In the genomic region with DNA sequence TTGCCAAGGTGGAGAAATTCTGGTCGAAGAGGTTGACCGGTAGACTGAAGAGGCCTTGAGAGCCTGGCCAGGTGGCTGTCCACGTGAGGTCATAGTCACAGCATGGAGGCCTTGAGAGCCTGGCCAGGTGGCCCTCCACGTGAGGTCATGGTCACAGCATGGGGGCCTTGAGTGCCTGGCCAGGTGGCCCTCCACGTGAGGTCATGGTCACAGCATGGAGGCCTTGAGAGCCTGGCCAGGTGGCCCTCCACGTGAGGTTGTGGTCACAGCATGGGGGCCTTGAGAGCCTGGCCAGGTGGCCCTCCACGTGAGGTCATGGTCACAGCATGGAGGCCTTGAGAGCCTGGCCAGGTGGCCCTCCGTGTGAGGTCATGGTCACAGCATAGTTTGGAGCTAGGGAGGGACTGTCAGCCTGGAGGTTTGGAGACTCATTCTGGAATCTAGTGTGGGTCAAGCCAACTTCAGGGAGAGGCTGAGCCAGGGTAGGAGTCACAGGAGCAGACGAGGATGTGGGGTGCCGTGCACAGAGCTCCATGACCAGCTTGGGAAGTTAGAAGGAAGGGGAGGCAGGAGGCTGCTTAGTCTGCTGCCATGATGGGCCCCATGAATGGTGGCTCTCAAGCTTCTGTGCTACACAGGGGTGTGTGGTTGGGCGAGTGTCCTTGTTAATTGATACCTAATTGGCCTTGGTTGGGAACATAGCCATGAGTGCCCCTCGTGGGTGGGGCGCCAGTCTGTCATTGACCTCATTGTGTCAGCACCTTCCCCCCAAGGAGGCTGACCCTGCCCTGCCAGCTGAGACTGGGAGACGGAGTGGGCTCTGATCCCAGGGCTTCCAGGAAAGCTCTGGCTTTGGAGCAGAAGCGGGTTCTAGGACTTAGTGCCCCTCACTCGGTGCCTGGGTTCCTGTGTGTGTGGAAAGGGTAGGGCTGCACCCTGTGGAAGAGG, we compare ENCODE assay signal across 15 cellular contexts. TPM values are rescaled to one million over a fixed set of nuclear protein-coding genes. Genes with fewer than 3 reads are reported as not detected.
DNase-seq lines count a peak whose midpoint lies in the region; ATAC-seq and TF ChIP-seq lines count a peak whose summit lies in the region.
"Had no signal": no experiment of that assay in that cellular context is flagged by ENCODE, and none has a peak within 500 bp of the region (broad histone marks: within the 10 kb centered on the region; RNA-seq: fewer than 3 reads in every experiment).

No MANE protein-coding gene starts in this region.

- H3K27me3 Mint-ChIP-seq in brain (peaks cover 13% of the 10 kb centered on the region), osteocyte (ENCODE audit: unreplicated experiment) (no peaks in the 10 kb centered on the region)
- H3K27me3 Mint-ChIP-seq: memory B cell had no signal

- TF ChIP-seq CTCF in brain (conservative IDR thresholded peaks at IDR 0.05) (no peak), osteocyte (IDR thresholded peaks at IDR 0.05) (no peak)

- H3K27ac Mint-ChIP-seq in brain: peak overlapping the region in 4 of 5 experiments; percentile 33 to 79 (median 70)
- H3K27ac Mint-ChIP-seq in osteocyte (ENCODE audit: unreplicated experiment): peak overlapping the region; percentile 60
- H3K27ac Mint-ChIP-seq: memory B cell had no signal

- H3K4me1 Mint-ChIP-seq in brain (peaks cover 30% of the 10 kb centered on the region), osteocyte (ENCODE audit: unreplicated experiment) (peaks cover 27% of the 10 kb centered on the region)

- DNase-seq in DMS53 (lab: John Stamatoyannopoulos, UW): peak; percentile 91
- DNase-seq in NCI-H2196 (lab: John Stamatoyannopoulos, UW; ENCODE audit: unreplicated experiment): peak; percentile 68
- DNase-seq in osteocyte (ENCODE audit: extremely low spot score, unreplicated experiment): no peak
- no peak for DNase-seq in hypothalamus (lab: John Stamatoyannopoulos, UW)
- DNase-seq in NAMALWA (ENCODE audit: low spot score): no peak
- DNase-seq: activated T-cell treated with anti-CD3 and anti-CD28 coated beads for 4 hours, DMS 273 treated with DMSO at 0.1 percent for 48 hours, NCI-H2227 treated with DMSO at 0.1 percent for 48 hours, Peyer's patch, T-helper 9 cell had no signal

- H3K9me3 Mint-ChIP-seq in brain (peaks cover 0 to 4% (median 0%) of the 10 kb centered on the region in 5 experiments), osteocyte (ENCODE audit: unreplicated experiment) (no peaks in the 10 kb centered on the region)

- ATAC-seq in GM19452 (IDR thresholded peaks at IDR 0.05; ENCODE audit: unreplicated experiment): no peak

- H3K36me3 Mint-ChIP-seq in brain: peaks cover 50% of the 10 kb centered on the region
- H3K36me3 Mint-ChIP-seq in osteocyte (ENCODE audit: unreplicated experiment): peaks cover 33% of the 10 kb centered on the region

- H3K4me3 Mint-ChIP-seq in brain: peak overlapping the region in 4 of 5 experiments; percentile 22 to 50 (median 37)
- H3K4me3 Mint-ChIP-seq in osteocyte (ENCODE audit: unreplicated experiment): no peak overlapping the region
- H3K4me3 Mint-ChIP-seq: memory B cell had no signal

RNA-seq across cellular contexts. Expression of a gene that starts 4.0 kb away (rescaled TPM):
- polyA plus RNA-seq in brain (ENCODE audit: insufficient read depth, low read depth, low replicate concordance): 1.5 TPM
- 11.0 and 11.1 TPM in 2 replicates for total RNA-seq in osteocyte

RNA-seq across cellular contexts. Expression of a gene that starts 10.6 kb away (rescaled TPM):
- 30.9 TPM for polyA plus RNA-seq in brain (ENCODE audit: insufficient read depth, low read depth, low replicate concordance)
- total RNA-seq in osteocyte: 145 and 192 TPM in 2 replicates

RNA-seq across cellular contexts. Expression of a gene that starts 13.5 kb away (rescaled TPM):
- 1.4 TPM for polyA plus RNA-seq in brain (ENCODE audit: insufficient read depth, low read depth, low replicate concordance)
- total RNA-seq in osteocyte: 72.4 and 85.4 TPM in 2 replicates

RNA-seq across cellular contexts. Expression of a gene that starts 43.1 kb away (rescaled TPM):
- polyA plus RNA-seq in brain (ENCODE audit: insufficient read depth, low read depth, low replicate concordance): not detected
- total RNA-seq in osteocyte: not detected in 2 replicates
- total RNA-seq: cardiac septum, Peyer's patch, subcutaneous adipose tissue had no signal

RNA-seq across cellular contexts. Expression of a gene that starts 44.3 kb away (rescaled TPM):
- polyA plus RNA-seq in brain (ENCODE audit: insufficient read depth, low read depth, low replicate concordance): 211 TPM
- not detected in 2 replicates for total RNA-seq in osteocyte

Comparison
In these comparisons a context has a peak if more than half of its experiments do, and no peak if none do; other contexts are left out.
1. DNase-seq: peak in DMS53 (single experiment) and NCI-H2196 (single experiment); none in osteocyte (single experiment), hypothalamus (0 of 51) and NAMALWA (single experiment).